29 cellular contexts compared by ENCODE assay signal in genomic region chr21:44318489-44319285, GRCh38. TPM values are rescaled to one million over a fixed set of nuclear protein-coding genes. Genes with fewer than 3 reads are reported as not detected.
"Had no signal": no experiment of that assay in that cellular context is flagged by ENCODE, and none has a peak within 500 bp of the region (broad histone marks: within the 10 kb centered on the region; RNA-seq: fewer than 3 reads in every experiment).

No MANE protein-coding gene starts in this region.

- H3K27me3 ChIP-seq: heart right ventricle, pancreas, right atrium auricular region, tibial nerve had no signal

- H3K9me3 ChIP-seq: heart right ventricle, pancreas, psoas muscle, right atrium auricular region, tibial nerve had no signal

- H3K4me3 ChIP-seq: heart right ventricle, pancreas, psoas muscle, right atrium auricular region, tibial nerve had no signal

- DNase-seq: activated CD4-positive, alpha-beta T cell treated with anti-CD3 and anti-CD28 coated beads for 1 hour; activated CD4-positive, alpha-beta T cell treated with anti-CD3 and anti-CD28 coated beads, Interleukin-2, amount 50 U/mL, for 1 hour; activated CD8-positive, alpha-beta memory T cell treated with anti-CD3 and anti-CD28 coated beads for 24 hours; activated CD8-positive, alpha-beta memory T cell treated with anti-CD3 and anti-CD28 coated beads, Interleukin-2, amount 50 U/mL, for 4 hours; activated naive CD4-positive, alpha-beta T cell treated with Interleukin-2 at 50 U/mL for 16 hours; activated T-cell treated with anti-CD3 and anti-CD28 coated beads, Interleukin-2, amount 50 U/mL, for 4 hours; anterior cingulate cortex; effector CD4-positive, alpha-beta T cell; heart right ventricle; islet precursor cell; left cardiac atrium; pancreas; psoas muscle; stimulated activated CD4-positive, alpha-beta T cell treated with anti-CD3 and anti-CD28 coated beads, Interleukin-4, amount 100 ng/mL, for 24 hours; stimulated activated naive CD8-positive, alpha-beta T cell treated with anti-CD3 and anti-CD28 coated beads, Interleukin-15, Interleukin-2, amounts not matched to agents 100 U/mL and 50 U/mL, for 24 hours; T-helper 9 cell had no signal

- ATAC-seq: activated T-cell treated with anti-CD3 and anti-CD28 coated beads, Interleukin-2, amount 50 U/mL, for 4 hours; heart right ventricle; left cardiac atrium; pancreas; psoas muscle; stimulated activated naive CD8-positive, alpha-beta T cell treated with anti-CD3 and anti-CD28 coated beads, Interleukin-15, Interleukin-2, amounts not matched to agents 100 U/mL and 50 U/mL, for 24 hours had no signal

- H3K27ac ChIP-seq: heart right ventricle, pancreas, psoas muscle, right atrium auricular region had no signal

- H3K4me1 ChIP-seq: heart right ventricle, pancreas, psoas muscle, right atrium auricular region had no signal

- FAIRE-seq: endometrium, pancreas had no signal

RNA-seq across cellular contexts. Expression of gene AIRE, which starts 33.0 kb away (rescaled TPM):
- total RNA-seq: activated T-cell treated with anti-CD3 and anti-CD28 coated beads, Interleukin-2, amount 50 U/mL, for 4 hours; chondrocyte; epithelial cell of proximal tubule; fibroblast of villous mesenchyme; pancreas; right atrium auricular region; subcutaneous adipose tissue had no signal
- polyA plus RNA-seq: liver had no signal

RNA-seq across cellular contexts. Expression of gene TRPM2, which starts 34.7 kb away (rescaled TPM):
- total RNA-seq: myocyte had no signal

RNA-seq across cellular contexts. Expression of gene DNMT3L, which starts 57.0 kb away (rescaled TPM):
- total RNA-seq: activated T-cell treated with anti-CD3 and anti-CD28 coated beads, Interleukin-2, amount 50 U/mL, for 4 hours; cardiac septum; chondrocyte; epithelial cell of proximal tubule; fibroblast of villous mesenchyme; heart right ventricle; left cardiac atrium; mononuclear cell; myocyte; pancreas; psoas muscle; right atrium auricular region; subcutaneous adipose tissue; T-helper 1 cell treated with Interleukin-12 subunit alpha and Interleukin-12 subunit beta and Interleukin-4 antibody, amounts not matched to agents 30 ng/mL and 1 ng/mL, for 36 hours; tibial nerve; urinary bladder had no signal
- polyA plus RNA-seq: heart right ventricle, pancreas, psoas muscle, urinary bladder had no signal
